28 cellular contexts compared by ENCODE assay signal in genomic region chr2:168134485-168134884, GRCh38.
"Had no signal": no experiment of that assay in that cellular context is flagged by ENCODE, and none has a peak within 500 bp of the region (broad histone marks: within the 10 kb centered on the region; RNA-seq: fewer than 3 reads in every experiment).

No MANE protein-coding gene starts in this region.

- H3K9me3 ChIP-seq: ovary, psoas muscle, right lobe of liver, sigmoid colon, stomach, thoracic aorta, thyroid gland, tibial nerve, upper lobe of right lung, uterus had no signal

- H3K9me3 Mint-ChIP-seq: natural killer cell; nephron; neural progenitor cell; stimulated activated effector memory CD8-positive, alpha-beta T cell treated with anti-CD3 and anti-CD28 coated beads, Interleukin-12 subunit alpha, Interleukin-12 subunit beta, amount 100 ng/mL, for 72 hours; stimulated activated naive B cell treated with anti-CD40 and anti-IgM and Interleukin-4, amounts not matched to agents 10 μg/mL and 1 μg/mL and 100 μg/mL, for 72 hours; stimulated activated naive CD8-positive, alpha-beta T cell treated with anti-CD3 and anti-CD28 coated beads, Interleukin-15, Interleukin-2, amounts not matched to agents 100 ng/mL and 50 ng/mL, for 24 hours had no signal

- DNase-seq: natural killer cell; occipital lobe; ovary; posterior cingulate gyrus; psoas muscle; right cardiac atrium; right lobe of liver; sigmoid colon; small intestine; stimulated activated CD4-positive, alpha-beta T cell treated with anti-CD3 and anti-CD28 coated beads, Interleukin-15, amount 100 ng/mL, for 24 hours; stimulated activated CD4-positive, alpha-beta T cell treated with anti-CD3 and anti-CD28 coated beads, Interleukin-2, amount 100 ng/mL, for 24 hours; stimulated activated CD4-positive, alpha-beta T cell treated with anti-CD3 and anti-CD28 coated beads, Interleukin-2, amount 100 ng/mL, for 48 hours; stimulated activated CD4-positive, alpha-beta T cell treated with anti-CD3 and anti-CD28 coated beads, Interleukin-4, amount 100 ng/mL, for 24 hours; stimulated activated naive B cell treated with anti-CD40 and anti-IgM and Interleukin-4, amounts not matched to agents 10 μg/mL and 1 μg/mL and 100 μg/mL, for 72 hours; stimulated activated naive CD4-positive, alpha-beta T cell treated with Interleukin-2 at 50 U/mL for 16 hours; stomach; thyroid gland; trophoblast cell; upper lobe of right lung; uterus had no signal

- H3K4me3 ChIP-seq: neural progenitor cell, ovary, psoas muscle, right lobe of liver, sigmoid colon, stomach, thoracic aorta, thyroid gland, tibial nerve, upper lobe of right lung, uterus had no signal

- H3K9ac ChIP-seq: neural progenitor cell, parathyroid adenoma had no signal

- H3K27ac Mint-ChIP-seq: nephron; progenitor cell of endocrine pancreas; stimulated activated effector memory CD8-positive, alpha-beta T cell treated with anti-CD3 and anti-CD28 coated beads, Interleukin-12 subunit alpha, Interleukin-12 subunit beta, amount 100 ng/mL, for 72 hours; stimulated activated naive B cell treated with anti-CD40 and anti-IgM and Interleukin-4, amounts not matched to agents 10 μg/mL and 1 μg/mL and 100 μg/mL, for 72 hours; stimulated activated naive CD8-positive, alpha-beta T cell treated with anti-CD3 and anti-CD28 coated beads, Interleukin-15, Interleukin-2, amounts not matched to agents 100 ng/mL and 50 ng/mL, for 24 hours had no signal

- H3K27me3 Mint-ChIP-seq: progenitor cell of endocrine pancreas; stimulated activated naive B cell treated with anti-CD40 and anti-IgM and Interleukin-4, amounts not matched to agents 10 μg/mL and 1 μg/mL and 100 μg/mL, for 72 hours; stimulated activated naive CD8-positive, alpha-beta T cell treated with anti-CD3 and anti-CD28 coated beads, Interleukin-15, Interleukin-2, amounts not matched to agents 100 ng/mL and 50 ng/mL, for 24 hours had no signal

- H3K36me3 ChIP-seq: neural progenitor cell, ovary, right lobe of liver, thyroid gland, upper lobe of right lung, uterus had no signal

- H3K27ac ChIP-seq: neural progenitor cell, ovary, parathyroid adenoma, psoas muscle, right lobe of liver, sigmoid colon, stomach, thoracic aorta, thyroid gland, tibial nerve, upper lobe of right lung, uterus had no signal

- H3K4me3 Mint-ChIP-seq: natural killer cell; nephron; neural progenitor cell; stimulated activated effector memory CD8-positive, alpha-beta T cell treated with anti-CD3 and anti-CD28 coated beads, Interleukin-12 subunit alpha, Interleukin-12 subunit beta, amount 100 ng/mL, for 72 hours; stimulated activated naive B cell treated with anti-CD40 and anti-IgM and Interleukin-4, amounts not matched to agents 10 μg/mL and 1 μg/mL and 100 μg/mL, for 72 hours; stimulated activated naive CD8-positive, alpha-beta T cell treated with anti-CD3 and anti-CD28 coated beads, Interleukin-15, Interleukin-2, amounts not matched to agents 100 ng/mL and 50 ng/mL, for 24 hours had no signal

- H3K4me1 ChIP-seq: parathyroid adenoma, psoas muscle, right lobe of liver, thyroid gland, upper lobe of right lung, uterus had no signal

- ATAC-seq: natural killer cell; psoas muscle; right cardiac atrium; right lobe of liver; stimulated activated effector memory CD8-positive, alpha-beta T cell treated with anti-CD3 and anti-CD28 coated beads, Interleukin-12 subunit alpha, Interleukin-12 subunit beta, amount 100 ng/mL, for 72 hours; stimulated activated naive B cell treated with anti-CD40 and anti-IgM and Interleukin-4, amounts not matched to agents 10 μg/mL and 1 μg/mL and 100 μg/mL, for 72 hours had no signal

- H3K27me3 ChIP-seq: neural progenitor cell, ovary, right lobe of liver, sigmoid colon, stomach, thyroid gland, tibial nerve, upper lobe of right lung, uterus had no signal
